Comparison of ENCODE assay signal across 9 cellular contexts in the genomic region with DNA sequence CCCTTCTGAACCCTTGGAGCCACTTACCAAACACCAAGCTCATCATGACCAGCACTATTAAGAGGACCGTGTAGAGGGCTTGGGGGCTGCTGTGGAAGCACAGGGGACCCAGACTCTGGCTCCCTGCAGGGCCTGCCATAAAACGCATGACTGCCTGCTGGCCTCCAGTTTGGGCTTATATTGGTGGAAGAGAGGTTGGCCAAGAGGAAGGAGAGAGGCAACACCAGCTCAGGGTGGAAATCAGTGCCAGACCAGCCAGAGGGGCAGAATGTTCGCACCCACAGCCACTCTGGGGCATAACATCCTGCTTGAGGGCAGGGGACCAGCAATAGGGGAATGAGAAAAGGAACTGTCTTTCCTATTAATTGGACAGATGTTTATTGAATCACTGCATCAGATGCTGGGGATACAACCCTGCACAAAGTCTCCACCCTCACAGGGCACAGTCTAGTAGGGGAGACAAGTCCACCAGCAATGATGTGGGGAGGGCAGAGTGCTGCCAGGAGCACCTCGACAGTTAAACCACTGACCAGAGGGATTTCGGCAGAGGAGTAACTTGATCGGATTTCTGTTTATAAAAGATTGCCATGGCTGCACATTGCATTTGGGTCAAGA. TPM values are rescaled to one million over a fixed set of nuclear protein-coding genes. Genes with fewer than 3 reads are reported as not detected.
A peak's percentile ranks its signal among the peaks of the same experiment; 100 is the strongest.
DNase-seq lines count a peak whose midpoint lies in the region; ATAC-seq and TF ChIP-seq lines count a peak whose summit lies in the region.
"Had no signal": no experiment of that assay in that cellular context is flagged by ENCODE, and none has a peak within 500 bp of the region (broad histone marks: within the 10 kb centered on the region; RNA-seq: fewer than 3 reads in every experiment).

No MANE protein-coding gene starts in this region.

- no peaks in the 10 kb centered on the region for H3K27me3 ChIP-seq in Caco-2 (replicated peaks; ENCODE audit: control insufficient read depth, insufficient read depth, low read length)
- no peaks in the 10 kb centered on the region for H3K27me3 ChIP-seq in Peyer's patch

- H3K36me3 Mint-ChIP-seq in Caco-2 (ENCODE audit: insufficient read depth, unreplicated experiment) (peaks cover 20% of the 10 kb centered on the region), endothelial cell (ENCODE audit: low read depth, unreplicated experiment) (peaks cover 15% of the 10 kb centered on the region), progenitor cell of endocrine pancreas (ENCODE audit: insufficient read depth) (peaks cover 2% of the 10 kb centered on the region)

- BruUV-seq in Caco-2 (replicated peaks; lab: Mats Ljungman, UMichigan), result no TSS peak

- ATAC-seq in HG02938 (IDR thresholded peaks at IDR 0.05; ENCODE audit: unreplicated experiment), result no peak

- CTCF ChIA-PET in Caco-2 (lab: Charles Lee), result interaction anchor here (0.6 to 2.3 kb wide), 14 partner anchors 23 to 183 kb away, joined by 3 to 18 read pairs (median 4); a partner anchor contains a TSS

- intact Hi-C loops in Caco-2 (cut with micrococcal nuclease; ENCODE audit: unreplicated experiment), result loop anchor here (1.0 to 2.0 kb wide), 5 partner anchors 22 to 183 kb away; a partner anchor contains a TSS

- no peak for TF ChIP-seq POLR2A in Peyer's patch (IDR thresholded peaks at IDR 0.05)

- H3K4me1 ChIP-seq in Caco-2 (peaks cover 25% of the 10 kb centered on the region), Peyer's patch (peaks cover 0 to 25% (median 3%) of the 10 kb centered on the region in 4 donors)

- H3K9me3 Mint-ChIP-seq in Caco-2 (ENCODE audit: unreplicated experiment) (no peaks in the 10 kb centered on the region), endothelial cell (ENCODE audit: unreplicated experiment) (no peaks in the 10 kb centered on the region), progenitor cell of endocrine pancreas (ENCODE audit: low read depth) (no peaks in the 10 kb centered on the region)

- DNase-seq in Caco-2, result no peak
- DNase-seq in Peyer's patch, result no peak
- DNase-seq in endothelial cell (ENCODE audit: low spot score), result no peak
- DNase-seq in progenitor cell of endocrine pancreas (ENCODE audit: low spot score, unreplicated experiment), result no peak
- no peak for DNase-seq in NCI-H1694 (lab: John Stamatoyannopoulos, UW)
- no peak for DNase-seq in NCI-H524 treated with DMSO at 0.1 percent for 48 hours (lab: John Stamatoyannopoulos, UW)
- no peak for DNase-seq in NCI-H748 (lab: John Stamatoyannopoulos, UW; ENCODE audit: unreplicated experiment)
- DNase-seq: NCI-H2107 had no signal

- no peak overlapping the region for H3K4me3 ChIP-seq in Caco-2 (ENCODE audit: low read depth, low read length)
- H3K4me3 ChIP-seq in Peyer's patch, result peak overlapping the region in 3 of 4 donors; percentile 58 to 69 (median 61)

- H3K27ac ChIP-seq in Peyer's patch, result peak overlapping the region; percentile 26 to 77 (median 58)

- POLR2A ChIA-PET in Caco-2 (lab: Charles Lee), result interaction anchor here (1.0 kb wide), 2 partner anchors 57 to 135 kb away, joined by 3 read pairs; a partner anchor contains a TSS

- H3K4me1 Mint-ChIP-seq in Caco-2 (ENCODE audit: low read depth, unreplicated experiment) (peaks cover 17% of the 10 kb centered on the region), endothelial cell (ENCODE audit: unreplicated experiment) (peaks cover 24% of the 10 kb centered on the region), progenitor cell of endocrine pancreas (ENCODE audit: low read depth) (peaks cover 15% of the 10 kb centered on the region)

- H3K27ac Mint-ChIP-seq in Caco-2 (ENCODE audit: unreplicated experiment) (peak overlapping the region; percentile 54), endothelial cell (ENCODE audit: unreplicated experiment) (peak overlapping the region; percentile 82), progenitor cell of endocrine pancreas (peak overlapping the region; percentile 85)

- H3K27me3 Mint-ChIP-seq in Caco-2 (ENCODE audit: insufficient read depth, unreplicated experiment), result no peaks in the 10 kb centered on the region
- peaks cover 13% of the 10 kb centered on the region for H3K27me3 Mint-ChIP-seq in endothelial cell (ENCODE audit: unreplicated experiment)
- H3K27me3 Mint-ChIP-seq in progenitor cell of endocrine pancreas, result no peaks in the 10 kb centered on the region

- no peaks in the 10 kb centered on the region for H3K9me3 ChIP-seq in Caco-2
- no peaks in the 10 kb centered on the region for H3K9me3 ChIP-seq in Peyer's patch

- H3K36me3 ChIP-seq in Caco-2 (ENCODE audit: control insufficient read depth, insufficient read depth, low read length), result no peaks in the 10 kb centered on the region
- H3K36me3 ChIP-seq in Peyer's patch, result no peaks in the 10 kb centered on the region

- H3K4me3 Mint-ChIP-seq in Caco-2 (ENCODE audit: unreplicated experiment), result peak overlapping the region; percentile 76
- H3K4me3 Mint-ChIP-seq in endothelial cell (ENCODE audit: unreplicated experiment), result peak overlapping the region; percentile 84
- H3K4me3 Mint-ChIP-seq in progenitor cell of endocrine pancreas (ENCODE audit: low read depth), result peak overlapping the region; percentile 83

- no peak for TF ChIP-seq CTCF in Caco-2 (IDR thresholded peaks at IDR 0.05; ENCODE audit: insufficient read depth in 1 of 2, low read depth in 1 of 2, low read length in 1 of 2, severe bottlenecking in 1 of 2, unreplicated experiment in 1 of 2)
- TF ChIP-seq CTCF in Peyer's patch (IDR thresholded peaks at IDR 0.05), result no peak
- no peak for TF ChIP-seq CTCF in endothelial cell (IDR thresholded peaks at IDR 0.05; ENCODE audit: unreplicated experiment)
- TF ChIP-seq CTCF in progenitor cell of endocrine pancreas (IDR thresholded peaks at IDR 0.05; ENCODE audit: unreplicated experiment), result no peak

RNA-seq across cellular contexts. Expression of a gene that starts 0.5 kb away (rescaled TPM):
- total RNA-seq in Caco-2 (2022), result 2.0 and 2.9 TPM in 2 replicates
- total RNA-seq in Peyer's patch, result not detected
- 22.0 TPM for total RNA-seq in endothelial cell (ENCODE audit: unreplicated experiment)
- 4.4 and 6.5 TPM in 2 replicates for total RNA-seq in progenitor cell of endocrine pancreas

RNA-seq across cellular contexts. Expression of a gene that starts 10.6 kb away (rescaled TPM):
- 13.9 and 17.5 TPM in 2 replicates for total RNA-seq in Caco-2 (2022)
- 10 to 100 TPM in 3 of 4 donors, 1 to 10 TPM in 1; 7.2 to 25.6 (median 19.7) TPM for total RNA-seq in Peyer's patch
- total RNA-seq in endothelial cell (ENCODE audit: unreplicated experiment), result 16.3 TPM
- 24.8 and 30.6 TPM in 2 replicates for total RNA-seq in progenitor cell of endocrine pancreas

RNA-seq across cellular contexts. Expression of a gene that starts 14.5 kb away (rescaled TPM):
- total RNA-seq in Caco-2 (2022), result 219 and 221 TPM in 2 replicates
- 100 to 1,000 TPM; 209 to 243 (median 227) TPM for total RNA-seq in Peyer's patch
- total RNA-seq in endothelial cell (ENCODE audit: unreplicated experiment), result 164 TPM
- 163 and 165 TPM in 2 replicates for total RNA-seq in progenitor cell of endocrine pancreas

RNA-seq across cellular contexts. Expression of a gene that starts 15.5 kb away (rescaled TPM):
- total RNA-seq in Caco-2 (2022), result 20.3 TPM in 2 replicates
- 10 to 100 TPM; 29.4 to 63.5 (median 41.9) TPM for total RNA-seq in Peyer's patch
- total RNA-seq in endothelial cell (ENCODE audit: unreplicated experiment), result 8.9 TPM
- total RNA-seq in progenitor cell of endocrine pancreas, result 15.2 and 18.0 TPM in 2 replicates

RNA-seq across cellular contexts. Expression of a gene that starts 19.8 kb away (rescaled TPM):
- 19.4 and 19.7 TPM in 2 replicates for total RNA-seq in Caco-2 (2022)
- total RNA-seq in Peyer's patch, result 10 to 100 TPM; 26.4 to 46.7 (median 37.2) TPM
- 13.1 TPM for total RNA-seq in endothelial cell (ENCODE audit: unreplicated experiment)
- total RNA-seq in progenitor cell of endocrine pancreas, result 23.6 and 24.1 TPM in 2 replicates
